10 cellular contexts compared by ENCODE assay signal in the genomic region with DNA sequence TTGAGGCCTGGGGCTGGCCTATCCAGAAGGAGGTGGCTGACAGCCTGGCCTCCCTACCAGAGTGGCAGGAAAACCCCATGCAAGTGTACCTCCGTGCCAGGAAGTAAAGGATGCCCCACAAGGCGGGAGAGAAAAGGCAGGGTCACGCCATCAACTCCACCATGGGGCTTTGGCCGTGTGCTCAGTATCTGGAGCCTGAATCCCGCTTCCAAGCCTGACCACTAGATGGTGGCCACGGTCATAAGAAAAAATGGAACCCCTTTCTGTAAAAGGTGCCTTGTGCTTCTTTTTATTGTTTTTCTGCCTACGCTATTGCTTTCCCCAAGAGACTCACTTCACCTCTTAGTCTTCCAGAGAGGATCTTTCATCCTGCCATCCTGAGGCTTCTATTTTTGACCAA. TPM values are rescaled to one million over a fixed set of nuclear protein-coding genes. Genes with fewer than 3 reads are reported as not detected.
A peak's percentile ranks its signal among the peaks of the same experiment; 100 is the strongest.
DNase-seq lines count a peak whose midpoint lies in the region; ATAC-seq and TF ChIP-seq lines count a peak whose summit lies in the region.
"Not testable (repeated sequence)": the region's sequence is repeated elsewhere in the genome, so short reads cannot be mapped to it uniquely, and the experiment has no call there.
"Had no signal": no experiment of that assay in that cellular context is flagged by ENCODE, and none has a peak within 500 bp of the region (broad histone marks: within the 10 kb centered on the region; RNA-seq: fewer than 3 reads in every experiment).

No MANE protein-coding gene starts in this region.

- in situ Hi-C loops in Panc1 (cut with HindIII; ENCODE audit: low pct_unique_long_range_greater_than_20kb, low sequenced_read_pairs), result not testable (repeated sequence)

- H3K4me3 ChIP-seq in CD8-positive, alpha-beta T cell (ENCODE audit: low read depth, low read length); Panc1 (ENCODE audit: low read depth in 2 of 2, low read length in 2 of 2): not testable (repeated sequence)

- H3K27ac ChIP-seq in CD8-positive, alpha-beta T cell (ENCODE audit: low read depth, low read length); Panc1 (ENCODE audit: low read length); foreskin keratinocyte: not testable (repeated sequence)

- H3K27me3 Mint-ChIP-seq in CD8-positive, alpha-beta T cell (ENCODE audit: low read depth), result not testable (repeated sequence)

- not testable (repeated sequence) for H3K9me3 Mint-ChIP-seq in CD8-positive, alpha-beta T cell; stimulated activated effector memory CD8-positive, alpha-beta T cell treated with anti-CD3 and anti-CD28 coated beads, Interleukin-12 subunit alpha, Interleukin-12 subunit beta, amount 100 ng/mL, for 72 hours

- H3K4me1 Mint-ChIP-seq in CD8-positive, alpha-beta T cell (ENCODE audit: low read depth); stimulated activated effector memory CD8-positive, alpha-beta T cell treated with anti-CD3 and anti-CD28 coated beads, Interleukin-12 subunit alpha, Interleukin-12 subunit beta, amount 100 ng/mL, for 72 hours: not testable (repeated sequence)

- H3K4me3 Mint-ChIP-seq in CD8-positive, alpha-beta T cell; stimulated activated effector memory CD8-positive, alpha-beta T cell treated with anti-CD3 and anti-CD28 coated beads, Interleukin-12 subunit alpha, Interleukin-12 subunit beta, amount 100 ng/mL, for 72 hours: not testable (repeated sequence)

- peaks cover 32% of the 10 kb centered on the region for H3K36me3 Mint-ChIP-seq in CD8-positive, alpha-beta T cell
- peaks cover 49% of the 10 kb centered on the region for H3K36me3 Mint-ChIP-seq in stimulated activated effector memory CD8-positive, alpha-beta T cell treated with anti-CD3 and anti-CD28 coated beads, Interleukin-12 subunit alpha, Interleukin-12 subunit beta, amount 100 ng/mL, for 72 hours

- not testable (repeated sequence) for DNase-seq in CD8-positive, alpha-beta T cell; Panc1 (ENCODE audit: low read depth, low spot score); foreskin keratinocyte; stimulated activated effector memory CD8-positive, alpha-beta T cell treated with anti-CD3 and anti-CD28 coated beads, Interleukin-12 subunit alpha, Interleukin-12 subunit beta, amount 100 ng/mL, for 72 hours (ENCODE audit: low spot score in 2 of 2)

- not testable (repeated sequence) for TF ChIP-seq CTCF in CD8-positive, alpha-beta T cell (IDR thresholded peaks at IDR 0.05); Panc1 (IDR thresholded peaks at IDR 0.05); foreskin keratinocyte (conservative IDR thresholded peaks at IDR 0.05)

- intact Hi-C loops in CD8-positive, alpha-beta T cell (cut with DNase I, micrococcal nuclease); Panc1 (cut with micrococcal nuclease; ENCODE audit: unreplicated experiment): not testable (repeated sequence)

- H3K4me1 ChIP-seq in CD8-positive, alpha-beta T cell (ENCODE audit: insufficient read depth, low read length); Panc1 (ENCODE audit: control insufficient read depth, insufficient read depth, low read length); foreskin keratinocyte: not testable (repeated sequence)

- CTCF ChIA-PET in CD8-positive, alpha-beta T cell (lab: Charles Lee), result interaction anchor here (1.3 kb wide), 1 partner anchor 13 kb away, joined by 4 read pairs; no protein-coding TSS in a partner anchor
- CTCF ChIA-PET in Panc1 (lab: Charles Lee), result not testable (repeated sequence)

- not testable (repeated sequence) for BruUV-seq in Panc1 (replicated peaks; lab: Mats Ljungman, UMichigan)

- ATAC-seq in CD8-positive, alpha-beta T cell, result peak; percentile 55
- ATAC-seq in GM19035 (IDR thresholded peaks at IDR 0.05; ENCODE audit: unreplicated experiment), result peak; percentile 56
- peak; percentile 76 for ATAC-seq in GM21619 (IDR thresholded peaks at IDR 0.05; ENCODE audit: unreplicated experiment)
- peak; percentile 74 for ATAC-seq in HG02884 (IDR thresholded peaks at IDR 0.05; ENCODE audit: unreplicated experiment)
- ATAC-seq in HG03175 (IDR thresholded peaks at IDR 0.05; ENCODE audit: unreplicated experiment), result peak; percentile 91
- ATAC-seq in Panc1, result peak; percentile 69; the same call in 1 of the 2 replicates
- ATAC-seq in foreskin keratinocyte, result peak; percentile 84
- not testable (repeated sequence) for ATAC-seq in stimulated activated effector memory CD8-positive, alpha-beta T cell treated with anti-CD3 and anti-CD28 coated beads, Interleukin-12 subunit alpha, Interleukin-12 subunit beta, amount 100 ng/mL, for 72 hours

- not testable (repeated sequence) for H3K9me3 ChIP-seq in CD8-positive, alpha-beta T cell (ENCODE audit: low read length); Panc1 (ENCODE audit: control insufficient read depth, insufficient read depth, low read depth, low read length)

- not testable (repeated sequence) for H3K36me3 ChIP-seq in CD8-positive, alpha-beta T cell (ENCODE audit: insufficient read depth, low read length); Panc1 (ENCODE audit: control insufficient read depth, insufficient read depth, low read length)

- not testable (repeated sequence) for H3K27me3 ChIP-seq in CD8-positive, alpha-beta T cell (ENCODE audit: insufficient read depth, low read length); Panc1 (ENCODE audit: control insufficient read depth, insufficient read depth, low read length); foreskin keratinocyte

- POLR2A ChIA-PET in CD8-positive, alpha-beta T cell (lab: Charles Lee); Panc1 (lab: Charles Lee): not testable (repeated sequence)

- not testable (repeated sequence) for H3K27ac Mint-ChIP-seq in CD8-positive, alpha-beta T cell
- H3K27ac Mint-ChIP-seq in stimulated activated effector memory CD8-positive, alpha-beta T cell treated with anti-CD3 and anti-CD28 coated beads, Interleukin-12 subunit alpha, Interleukin-12 subunit beta, amount 100 ng/mL, for 72 hours, result peak overlapping the region; percentile 83

RNA-seq across cellular contexts. Expression of gene CTAGE6, which starts 29.9 kb away (rescaled TPM):
- total RNA-seq in CD8-positive, alpha-beta T cell, result under 1 TPM in 1 of 2 experiments, not detected in 1; 0.33 TPM
- total RNA-seq in Panc1 (2021; ENCODE audit: unreplicated experiment) (not detected), foreskin keratinocyte (not detected in 2 replicates)
- not detected for polyA plus RNA-seq in Panc1 (2012; ENCODE audit: insufficient read length)
- not detected in 2 replicates for polyA plus RNA-seq in foreskin keratinocyte
- total RNA-seq: neural crest cell, progenitor cell of endocrine pancreas had no signal
